10 cellular contexts compared by ENCODE assay signal in genomic region chr22:37306494-37306829, GRCh38. TPM values are rescaled to one million over a fixed set of nuclear protein-coding genes. Genes with fewer than 3 reads are reported as not detected.
DNase-seq lines count a peak whose midpoint lies in the region; ATAC-seq and TF ChIP-seq lines count a peak whose summit lies in the region.
"Had no signal": no experiment of that assay in that cellular context is flagged by ENCODE, and none has a peak within 500 bp of the region (broad histone marks: within the 10 kb centered on the region; RNA-seq: fewer than 3 reads in every experiment).

No MANE protein-coding gene starts in this region.

- in situ Hi-C loops in gastrocnemius medialis (cut with MboI; ENCODE audit: low sequenced_read_pairs in 4 of 4): no loop called here

- H3K9me3 ChIP-seq in left ventricle myocardium inferior (replicated peaks) (no peaks in the 10 kb centered on the region), liver (ENCODE audit: control insufficient read depth in 4 of 4, low read length in 3 of 4) (no peaks in the 10 kb centered on the region), tibial nerve (no peaks in the 10 kb centered on the region), gastrocnemius medialis (no peaks in the 10 kb centered on the region)

- intact Hi-C loops in left ventricle myocardium inferior (cut with micrococcal nuclease) (no loop called here), left ventricle myocardium superior (cut with micrococcal nuclease) (no loop called here), gastrocnemius medialis (cut with DNase I; ENCODE audit: low total_unique reads) (no loop called here)

- H3K4me1 ChIP-seq in left ventricle myocardium inferior (peaks cover 27% of the 10 kb centered on the region), liver (ENCODE audit: control insufficient read depth in 4 of 4, insufficient read depth in 4 of 4, low read length in 3 of 4) (peaks cover 0 to 23% (median 15%) of the 10 kb centered on the region in 4 donors), tibial nerve (peaks cover 0 to 43% (median 21%) of the 10 kb centered on the region in 4 donors), gastrocnemius medialis (no peaks in the 10 kb centered on the region)

- no peaks in the 10 kb centered on the region for H3K9me3 Mint-ChIP-seq in activated naive CD4-positive, alpha-beta T cell treated with anti-CD3 and anti-CD28 coated beads, Interleukin-2, amount 50 U/mL, for 72 hours

- TF ChIP-seq POLR2A in tibial nerve (IDR thresholded peaks at IDR 0.05) (no peak), gastrocnemius medialis (IDR thresholded peaks at IDR 0.05) (no peak)

- ATAC-seq in left ventricle myocardium superior (no peak), GM21447 (IDR thresholded peaks at IDR 0.05; ENCODE audit: unreplicated experiment) (no peak), gastrocnemius medialis (no peak)
- no peak for ATAC-seq in activated naive CD4-positive, alpha-beta T cell treated with anti-CD3 and anti-CD28 coated beads, Interleukin-2, amount 50 U/mL, for 72 hours

- DNase-seq in left ventricle myocardium inferior (no peak), left ventricle myocardium superior (no peak), tibial nerve (ENCODE audit: low spot score in 2 of 2) (no peak), DMS79 treated with DMSO at 0.1 percent for 48 hours (lab: John Stamatoyannopoulos, UW) (no peak), gastrocnemius medialis (no peak)
- DNase-seq in activated naive CD4-positive, alpha-beta T cell treated with anti-CD3 and anti-CD28 coated beads, Interleukin-2, amount 50 U/mL, for 72 hours (ENCODE audit: low spot score in 2 of 2): no peak
- DNase-seq: hippocampal formation had no signal

- no peak overlapping the region for H3K4me3 ChIP-seq in left ventricle myocardium inferior
- no peak overlapping the region for H3K4me3 ChIP-seq in liver (ENCODE audit: low read depth in 1 of 3, low read length in 3 of 3)
- no peak overlapping the region for H3K4me3 ChIP-seq in tibial nerve
- H3K4me3 ChIP-seq in gastrocnemius medialis: no peak overlapping the region
- H3K4me3 ChIP-seq: cardiac muscle cell had no signal

- H3K36me3 ChIP-seq in left ventricle myocardium inferior: no peaks in the 10 kb centered on the region
- no peaks in the 10 kb centered on the region for H3K36me3 ChIP-seq in liver (ENCODE audit: control insufficient read depth in 4 of 4, insufficient read depth in 3 of 4, low read depth in 1 of 4, low read length in 3 of 4)
- no peaks in the 10 kb centered on the region for H3K36me3 ChIP-seq in tibial nerve
- no peaks in the 10 kb centered on the region for H3K36me3 ChIP-seq in gastrocnemius medialis
- H3K36me3 ChIP-seq: cardiac muscle cell had no signal

- TF ChIP-seq EP300 in tibial nerve (IDR thresholded peaks at IDR 0.05): no peak

- H3K36me3 Mint-ChIP-seq in activated naive CD4-positive, alpha-beta T cell treated with anti-CD3 and anti-CD28 coated beads, Interleukin-2, amount 50 U/mL, for 72 hours: peaks cover 12 to 45% of the 10 kb centered on the region in 2 donors

- TF ChIP-seq CTCF in left ventricle myocardium inferior (IDR thresholded peaks at IDR 0.05; ENCODE audit: borderline replicate concordance) (no peak), liver (IDR thresholded peaks at IDR 0.05; ENCODE audit: low read depth, low read length, missing input control) (no peak), tibial nerve (IDR thresholded peaks at IDR 0.05) (no peak), gastrocnemius medialis (IDR thresholded peaks at IDR 0.05 in 4 of 5, conservative IDR thresholded peaks at IDR 0.05 in 1 of 5) (no peak)

- TF ChIP-seq RAD21 in liver (IDR thresholded peaks at IDR 0.05): no peak

- H3K27ac ChIP-seq in left ventricle myocardium inferior (replicated peaks) (peak overlapping the region; percentile 83), liver (ENCODE audit: low read depth in 1 of 2, low read length in 2 of 2) (peak overlapping the region; percentile 70 to 77), tibial nerve (peak overlapping the region in 3 of 4 donors; percentile 47 to 72 (median 70)), gastrocnemius medialis (peak overlapping the region in 1 of 4 donors; percentile 27)
- H3K27ac ChIP-seq: cardiac muscle cell had no signal

- H3K27me3 ChIP-seq in left ventricle myocardium inferior (ENCODE audit: low read depth): peaks cover 16% of the 10 kb centered on the region
- no peaks in the 10 kb centered on the region for H3K27me3 ChIP-seq in liver (ENCODE audit: control insufficient read depth in 4 of 4, insufficient read depth in 4 of 4, low read length in 3 of 4)
- no peaks in the 10 kb centered on the region for H3K27me3 ChIP-seq in tibial nerve
- no peaks in the 10 kb centered on the region for H3K27me3 ChIP-seq in gastrocnemius medialis
- H3K27me3 ChIP-seq: cardiac muscle cell had no signal

- no peak overlapping the region for H3K9ac ChIP-seq in liver (ENCODE audit: low read depth in 1 of 2, low read length in 2 of 2)

- 87% methylated on average over 6 of the region's 6 CpGs for whole genome bisulfite sequencing in liver
- WGBS in tibial nerve, 2 donors: 73 to 86% methylated on average over 4 to 6 of the region's 6 CpGs

- H3K27ac Mint-ChIP-seq in activated naive CD4-positive, alpha-beta T cell treated with anti-CD3 and anti-CD28 coated beads, Interleukin-2, amount 50 U/mL, for 72 hours: peak overlapping the region; percentile 98 to 99

TF ChIP-seq in liver, 16 proteins besides CTCF, POLR2A, EP300 and RAD21:
- no peak for TF ChIP-seq ATF3 (IDR thresholded peaks at IDR 0.05)
- TF ChIP-seq EGR1 (IDR thresholded peaks at IDR 0.05; ENCODE audit: low read depth in 2 of 2): no peak
- TF ChIP-seq GABPA (IDR thresholded peaks at IDR 0.05 in 1 of 2, conservative IDR thresholded peaks at IDR 0.05 in 1 of 2): no peak

RNA-seq across cellular contexts. Expression of gene CYTH4, which starts 24.2 kb away (rescaled TPM):
- 4.8 TPM for total RNA-seq in left ventricle myocardium inferior
- total RNA-seq in left ventricle myocardium superior: 6.2 TPM
- total RNA-seq in activated naive CD4-positive, alpha-beta T cell treated with anti-CD3 and anti-CD28 coated beads, Interleukin-2, amount 50 U/mL, for 72 hours: 10 to 100 TPM; 60.7 to 69.7 TPM
- total RNA-seq in liver: 1 to 10 TPM; 9.1 to 9.9 TPM
- polyA plus RNA-seq in liver: 1 to 10 TPM; 1.9 to 2.6 TPM
- 10 to 100 TPM in 3 of 4 donors, 1 to 10 TPM in 1; 7.7 to 27.3 (median 19.0) TPM for total RNA-seq in tibial nerve
- total RNA-seq in gastrocnemius medialis: 1 to 10 TPM in 3 of 4 donors, not detected in 1; 1.7 to 2.2 (median 2.0) TPM
- total RNA-seq: cardiac muscle cell had no signal
- polyA plus RNA-seq: cardiac muscle cell had no signal
